ENCODE assay signal across 19 cellular contexts in the genomic region with DNA sequence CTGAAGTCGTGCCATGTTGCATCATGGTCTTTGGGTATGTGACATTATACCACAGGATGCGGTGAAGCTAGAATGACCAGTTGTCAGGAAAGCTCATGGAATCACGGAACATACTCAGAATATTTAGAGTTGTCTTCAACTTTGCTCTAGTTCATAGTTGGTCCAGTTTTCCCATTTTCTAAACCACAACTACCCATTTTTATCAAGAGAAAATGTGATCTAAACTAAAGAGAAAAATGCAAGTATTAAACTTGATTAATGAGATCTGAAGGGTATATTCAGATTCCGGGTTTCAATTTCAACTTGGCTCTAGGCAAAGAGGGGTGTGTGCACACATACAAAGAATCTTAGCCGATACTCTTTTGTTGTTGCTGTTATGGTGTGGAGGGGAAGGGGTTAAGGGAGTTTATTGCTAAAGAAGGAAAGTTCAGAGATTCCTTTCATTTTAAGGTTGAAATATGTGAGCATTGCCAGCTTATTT.
DNase-seq lines count a peak whose midpoint lies in the region; ATAC-seq, FAIRE-seq and TF ChIP-seq lines count a peak whose summit lies in the region.
"Had no signal": no experiment of that assay in that cellular context is flagged by ENCODE, and none has a peak within 500 bp of the region (broad histone marks: within the 10 kb centered on the region; RNA-seq: fewer than 3 reads in every experiment).

No MANE protein-coding gene starts in this region.

- H3K4me2 ChIP-seq in A549 = peak overlapping the region; percentile 94
- no peak overlapping the region for H3K4me2 ChIP-seq in GM23338

- intact Hi-C loops in sciatic nerve (cut with DNase I) = no loop called here

- peaks cover 5% of the 10 kb centered on the region for H3K27me3 Mint-ChIP-seq in GM23338 (ENCODE audit: insufficient read depth, low read depth, poor library complexity)
- H3K27me3 Mint-ChIP-seq: CD4-positive, alpha-beta memory T cell had no signal

- no peaks in the 10 kb centered on the region for H3F3A ChIP-seq in GM23338 (replicated peaks; ENCODE audit: low read depth)

- H3K4me1 ChIP-seq in A549 (peaks cover 31% of the 10 kb centered on the region), GM23338 (ENCODE audit: insufficient read depth) (peaks cover 10% of the 10 kb centered on the region)
- H3K4me1 ChIP-seq: right lobe of liver had no signal

- no peaks in the 10 kb centered on the region for H3K36me3 ChIP-seq in GM23338 (ENCODE audit: insufficient read depth)
- H3K36me3 ChIP-seq: right lobe of liver had no signal

- peak overlapping the region; percentile 23 for H3K4me3 ChIP-seq in A549
- no peak overlapping the region for H3K4me3 ChIP-seq in GM23338
- H3K4me3 ChIP-seq: right lobe of liver had no signal

- H3K79me2 ChIP-seq in GM23338 (replicated peaks; ENCODE audit: insufficient read depth) = no peaks in the 10 kb centered on the region

- no peak for TF ChIP-seq POLR2A in A549 (IDR thresholded peaks at IDR 0.05; ENCODE audit: low read length)

- no peak overlapping the region for H3K4me3 Mint-ChIP-seq in GM23338
- H3K4me3 Mint-ChIP-seq: CD4-positive, alpha-beta memory T cell; T-helper 1 cell treated with Interleukin-12 subunit alpha and Interleukin-12 subunit beta and Interleukin-4 antibody, amounts not matched to agents 30 μg/mL and 1 μg/mL, for 36 hours had no signal

- peak overlapping the region; percentile 67 to 76 for H3K27ac ChIP-seq in A549
- no peak overlapping the region for H3K27ac ChIP-seq in GM23338 (ENCODE audit: low read depth)

- H3K36me3 Mint-ChIP-seq in GM23338 (ENCODE audit: low read depth) = no peaks in the 10 kb centered on the region
- H3K36me3 Mint-ChIP-seq: CD4-positive, alpha-beta memory T cell had no signal

- H3K4me1 Mint-ChIP-seq in GM23338 = peaks cover 10% of the 10 kb centered on the region
- H3K4me1 Mint-ChIP-seq: CD4-positive, alpha-beta memory T cell had no signal

- peak in 1 of 2 experiments; percentile 37 for DNase-seq in A549 (ENCODE audit: low read depth in 1 of 2, low spot score in 1 of 2)
- DNase-seq in LHCN-M2 (ENCODE audit: low read depth) = peak; percentile 95
- peak; percentile 91 for DNase-seq in fibroblast of gingiva (ENCODE audit: low read depth)
- DNase-seq in sciatic nerve (ENCODE audit: low spot score) = no peak
- no peak for DNase-seq in NOMO-1 treated with DMSO at 0.1 percent for 48 hours (lab: John Stamatoyannopoulos, UW; ENCODE audit: unreplicated experiment)
- no peak for DNase-seq in GM23338 (ENCODE audit: low spot score)
- DNase-seq: activated CD8-positive, alpha-beta memory T cell treated with anti-CD3 and anti-CD28 coated beads for 24 hours; amygdala; CD4-positive, alpha-beta memory T cell; DND-41; Karpas-422; NCI-H1417 treated with DMSO at 0.1 percent for 48 hours; right lobe of liver; stimulated activated CD4-positive, alpha-beta T cell treated with anti-CD3 and anti-CD28 coated beads, Interleukin-4, amount 100 ng/mL, for 4 hours had no signal

- TF ChIP-seq EP300 in A549 (IDR thresholded peaks at IDR 0.05) = no peak

- TF ChIP-seq CTCF in A549 (IDR thresholded peaks at IDR 0.05) (no peak), GM23338 (conservative IDR thresholded peaks at IDR 0.05; ENCODE audit: low read depth in 2 of 2) (no peak)

- H3K27ac Mint-ChIP-seq in GM23338 = no peak overlapping the region
- H3K27ac Mint-ChIP-seq: CD4-positive, alpha-beta memory T cell; T-helper 1 cell treated with Interleukin-12 subunit alpha and Interleukin-12 subunit beta and Interleukin-4 antibody, amounts not matched to agents 30 μg/mL and 1 μg/mL, for 36 hours had no signal

- 12% methylated on average over 5 of the region's 5 CpGs for WGBS in A549 (ENCODE audit: missing lambda C conversion rate)

- H4K20me1 ChIP-seq in GM23338 (replicated peaks; ENCODE audit: insufficient read depth) = no peaks in the 10 kb centered on the region

- FAIRE-seq in A549 (lab: Jason Lieb, UNC) = no peak
- FAIRE-seq: A204.1, colon had no signal

- H3K9me3 ChIP-seq in A549 = no peaks in the 10 kb centered on the region
- H3K9me3 ChIP-seq: right lobe of liver had no signal

- peaks cover 3% of the 10 kb centered on the region; the same call in 1 of the 2 replicates for H3K9me2 ChIP-seq in GM23338 (ENCODE audit: insufficient read depth)

- CTCF ChIA-PET in A549 (lab: Yijun Ruan, JAX) = interaction anchor here (1.9 kb wide), 1 partner anchor 14 kb away, joined by 5 read pairs; no protein-coding TSS in a partner anchor

- no peak overlapping the region for H2AFZ ChIP-seq in GM23338

- TF ChIP-seq RAD21 in A549 (conservative IDR thresholded peaks at IDR 0.05 in 1 of 2, IDR thresholded peaks at IDR 0.05 in 1 of 2) = no peak

- ATAC-seq in A549 (peak in 1 of 2 experiments; percentile 63; a peak in 3 of 6 replicates), sciatic nerve (peak; percentile 41), GM18909 (IDR thresholded peaks at IDR 0.05; ENCODE audit: poor library complexity, unreplicated experiment) (no peak), HG02981 (IDR thresholded peaks at IDR 0.05; ENCODE audit: unreplicated experiment) (no peak), GM23338 (no peak)
- ATAC-seq: right lobe of liver had no signal

- POLR2A ChIA-PET in A549 (lab: Yijun Ruan, JAX) = no interaction called here

- no peaks in the 10 kb centered on the region; the same call in 1 of the 3 replicates for H3K9me3 Mint-ChIP-seq in GM23338
- H3K9me3 Mint-ChIP-seq: T-helper 1 cell treated with Interleukin-12 subunit alpha and Interleukin-12 subunit beta and Interleukin-4 antibody, amounts not matched to agents 30 μg/mL and 1 μg/mL, for 36 hours had no signal

- H3K27me3 ChIP-seq in GM23338 (ENCODE audit: insufficient read depth) = no peaks in the 10 kb centered on the region
- H3K27me3 ChIP-seq: right lobe of liver had no signal

TF ChIP-seq in A549, 52 proteins besides CTCF, POLR2A, EP300 and RAD21:
- TF ChIP-seq NFE2L2 (conservative IDR thresholded peaks at IDR 0.05; ENCODE audit: low read length) = no peak
- TF ChIP-seq, protein P1, sequence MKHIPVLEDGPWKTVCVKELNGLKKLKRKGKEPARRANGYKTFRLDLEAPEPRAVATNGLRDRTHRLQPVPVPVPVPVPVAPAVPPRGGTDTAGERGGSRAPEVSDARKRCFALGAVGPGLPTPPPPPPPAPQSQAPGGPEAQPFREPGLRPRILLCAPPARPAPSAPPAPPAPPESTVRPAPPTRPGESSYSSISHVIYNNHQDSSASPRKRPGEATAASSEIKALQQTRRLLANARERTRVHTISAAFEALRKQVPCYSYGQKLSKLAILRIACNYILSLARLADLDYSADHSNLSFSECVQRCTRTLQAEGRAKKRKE (CRISPR knock-in tag; IDR thresholded peaks at IDR 0.05; ENCODE audit: low read depth) = no peak
- TF ChIP-seq CEBPB (IDR thresholded peaks at IDR 0.05) = peak in 1 of 2 experiments; percentile 38; a peak in 1 of 4 replicates
- TF ChIP-seq CBX2 (IDR thresholded peaks at IDR 0.05; ENCODE audit: borderline replicate concordance, low read depth) = no peak

TF ChIP-seq in GM23338, 12 proteins besides CTCF, POLR2A, EP300 and RAD21 (continues in another document):
- TF ChIP-seq CREB1 (CRISPR knock-in tag; IDR thresholded peaks at IDR 0.05; ENCODE audit: low read depth) = no peak

Comparison
In these comparisons a context has a peak if more than half of its experiments do, and no peak if none do; other contexts are left out.
1. DNase-seq: peak in LHCN-M2 (single experiment) and fibroblast of gingiva (single experiment); none in sciatic nerve (single experiment), NOMO-1 treated with DMSO at 0.1 percent for 48 hours (single experiment) and GM23338 (single experiment).